9 cellular contexts compared by ENCODE assay signal in genomic region chr15:60006808-60007346, GRCh38. TPM values are rescaled to one million over a fixed set of nuclear protein-coding genes. Genes with fewer than 3 reads are reported as not detected.
DNase-seq lines count a peak whose midpoint lies in the region; ATAC-seq, FAIRE-seq and TF ChIP-seq lines count a peak whose summit lies in the region.
"Had no signal": no experiment of that assay in that cellular context is flagged by ENCODE, and none has a peak within 500 bp of the region (broad histone marks: within the 10 kb centered on the region; RNA-seq: fewer than 3 reads in every experiment).

No MANE protein-coding gene starts in this region.

- CTCF ChIA-PET in activated naive CD4-positive, alpha-beta T cell treated with anti-CD3 and anti-CD28 coated beads for 36 hours (lab: Charles Lee): interaction anchor here (0.6 to 1.4 kb wide), 3 partner anchors 9 to 88 kb away, joined by 5 to 6 read pairs (median 5); no protein-coding TSS in a partner anchor

- H3K4me1 Mint-ChIP-seq in activated naive CD4-positive, alpha-beta T cell treated with anti-CD3 and anti-CD28 coated beads for 36 hours (ENCODE audit: low read depth): peaks cover 26% of the 10 kb centered on the region
- peaks cover 42% of the 10 kb centered on the region for H3K4me1 Mint-ChIP-seq in activated T-helper 2 cell treated with anti-CD3 and anti-CD28 coated beads, Interferon-gamma antibody, Interleukin-2, Interleukin-4, amounts not matched to agents 10 μg/mL and 5 μg/mL and 100 μg/mL, durations not matched to agents 14 hours and 24 hours and 36 hours (ENCODE audit: low read depth)

- H3K9me3 ChIP-seq in liver (ENCODE audit: control insufficient read depth in 4 of 4, low read length in 3 of 4) (peaks cover 0 to 3% (median 0%) of the 10 kb centered on the region in 4 donors), transverse colon (no peaks in the 10 kb centered on the region)

- in situ Hi-C loops in transverse colon (cut with MboI; ENCODE audit: low pct_ligation_motif_present in 1 of 4, low pct_unique_long_range_greater_than_20kb in 1 of 4, low sequenced_read_pairs in 3 of 4): no loop called here

- peak overlapping the region in 2 of 3 donors; percentile 72 to 73 for H3K4me3 ChIP-seq in liver (ENCODE audit: low read depth in 1 of 3, low read length in 3 of 3)
- peak overlapping the region in 3 of 4 donors; percentile 32 to 58 (median 39) for H3K4me3 ChIP-seq in transverse colon

- intact Hi-C loops in activated naive CD4-positive, alpha-beta T cell treated with anti-CD3 and anti-CD28 coated beads for 36 hours (cut with micrococcal nuclease): loop anchor here (1.0 to 10.0 kb wide), 7 partner anchors 10 to 472 kb away; partner anchors contain the start of genes BNIP2 and ICE2
- intact Hi-C loops in activated T-helper 2 cell treated with anti-CD3 and anti-CD28 coated beads, Interferon-gamma antibody, Interleukin-2, Interleukin-4, amounts not matched to agents 10 μg/mL and 5 μg/mL and 100 μg/mL, durations not matched to agents 14 hours and 24 hours and 36 hours (cut with micrococcal nuclease): loop anchor here (1.0 to 2.0 kb wide), 6 partner anchors 10 to 120 kb away; no protein-coding TSS in a partner anchor
- intact Hi-C loops in transverse colon (cut with DNase I; ENCODE audit: low total_unique reads): no loop called here

- DNase-seq in activated naive CD4-positive, alpha-beta T cell treated with anti-CD3 and anti-CD28 coated beads for 36 hours: no peak
- no peak for DNase-seq in activated naive CD4-positive, alpha-beta T cell (lab: John Stamatoyannopoulos, UW)
- no peak for DNase-seq in activated T-helper 2 cell treated with anti-CD3 and anti-CD28 coated beads, Interferon-gamma antibody, Interleukin-2, Interleukin-4, amounts not matched to agents 10 μg/mL and 5 μg/mL and 100 μg/mL, durations not matched to agents 14 hours and 24 hours and 36 hours (ENCODE audit: low spot score)
- DNase-seq in transverse colon (no peak), GM19239 (ENCODE audit: insufficient read length, low spot score) (no peak)

- H3K4me1 ChIP-seq in liver (ENCODE audit: control insufficient read depth in 4 of 4, insufficient read depth in 4 of 4, low read length in 3 of 4): peaks cover 14 to 34% (median 26%) of the 10 kb centered on the region in 4 donors
- H3K4me1 ChIP-seq in transverse colon: peaks cover 17 to 36% (median 29%) of the 10 kb centered on the region in 4 donors

- H3K9me3 Mint-ChIP-seq in activated naive CD4-positive, alpha-beta T cell treated with anti-CD3 and anti-CD28 coated beads for 36 hours: no peaks in the 10 kb centered on the region
- H3K9me3 Mint-ChIP-seq in activated T-helper 2 cell treated with anti-CD3 and anti-CD28 coated beads, Interferon-gamma antibody, Interleukin-2, Interleukin-4, amounts not matched to agents 10 μg/mL and 5 μg/mL and 100 μg/mL, durations not matched to agents 14 hours and 24 hours and 36 hours: no peaks in the 10 kb centered on the region

- TF ChIP-seq POLR2A in transverse colon (IDR thresholded peaks at IDR 0.05): no peak

- H3K36me3 ChIP-seq in liver (ENCODE audit: control insufficient read depth in 4 of 4, insufficient read depth in 3 of 4, low read depth in 1 of 4, low read length in 3 of 4): no peaks in the 10 kb centered on the region
- H3K36me3 ChIP-seq in transverse colon: no peaks in the 10 kb centered on the region

- no peak for FAIRE-seq in GM19239 (lab: Jason Lieb, UNC)

- H3K27me3 ChIP-seq in liver (ENCODE audit: control insufficient read depth in 4 of 4, insufficient read depth in 4 of 4, low read length in 3 of 4): peaks cover 5 to 42% (median 15%) of the 10 kb centered on the region in 4 donors
- H3K27me3 ChIP-seq in transverse colon: peaks cover 100% of the 10 kb centered on the region

- no peak for TF ChIP-seq EP300 in transverse colon (IDR thresholded peaks at IDR 0.05; ENCODE audit: low read depth)

- ATAC-seq in GM19035 (IDR thresholded peaks at IDR 0.05; ENCODE audit: unreplicated experiment): no peak
- no peak for ATAC-seq in HG03565 (IDR thresholded peaks at IDR 0.05; ENCODE audit: unreplicated experiment)

- WGBS in liver: 13% methylated on average over 6 of the region's 6 CpGs
- 13 to 16% methylated on average over 6 of the region's 6 CpGs for WGBS in transverse colon (ENCODE audit: low coverage in 1 of 2), 2 donors

- H3K27me3 Mint-ChIP-seq in activated naive CD4-positive, alpha-beta T cell treated with anti-CD3 and anti-CD28 coated beads for 36 hours (ENCODE audit: low read depth): peaks cover 83% of the 10 kb centered on the region
- peaks cover 65% of the 10 kb centered on the region for H3K27me3 Mint-ChIP-seq in activated T-helper 2 cell treated with anti-CD3 and anti-CD28 coated beads, Interferon-gamma antibody, Interleukin-2, Interleukin-4, amounts not matched to agents 10 μg/mL and 5 μg/mL and 100 μg/mL, durations not matched to agents 14 hours and 24 hours and 36 hours (ENCODE audit: low read depth)

- TF ChIP-seq CTCF in liver (IDR thresholded peaks at IDR 0.05; ENCODE audit: low read depth, low read length, missing input control) (no peak), transverse colon (IDR thresholded peaks at IDR 0.05) (no peak)

- H3K27ac Mint-ChIP-seq in activated naive CD4-positive, alpha-beta T cell treated with anti-CD3 and anti-CD28 coated beads for 36 hours: no peak overlapping the region
- peak overlapping the region; percentile 94 for H3K27ac Mint-ChIP-seq in activated T-helper 2 cell treated with anti-CD3 and anti-CD28 coated beads, Interferon-gamma antibody, Interleukin-2, Interleukin-4, amounts not matched to agents 10 μg/mL and 5 μg/mL and 100 μg/mL, durations not matched to agents 14 hours and 24 hours and 36 hours

- H3K27ac ChIP-seq in liver (ENCODE audit: low read depth in 1 of 2, low read length in 2 of 2) (no peak overlapping the region), transverse colon (no peak overlapping the region)

- no peak overlapping the region for H3K9ac ChIP-seq in liver (ENCODE audit: low read depth in 1 of 2, low read length in 2 of 2)

- no peaks in the 10 kb centered on the region for H3K36me3 Mint-ChIP-seq in activated naive CD4-positive, alpha-beta T cell treated with anti-CD3 and anti-CD28 coated beads for 36 hours (ENCODE audit: low read depth)
- H3K36me3 Mint-ChIP-seq in activated T-helper 2 cell treated with anti-CD3 and anti-CD28 coated beads, Interferon-gamma antibody, Interleukin-2, Interleukin-4, amounts not matched to agents 10 μg/mL and 5 μg/mL and 100 μg/mL, durations not matched to agents 14 hours and 24 hours and 36 hours (ENCODE audit: low read depth): peaks cover 40% of the 10 kb centered on the region

- H3K4me3 Mint-ChIP-seq in activated naive CD4-positive, alpha-beta T cell treated with anti-CD3 and anti-CD28 coated beads for 36 hours: peak overlapping the region; percentile 82
- H3K4me3 Mint-ChIP-seq in activated T-helper 2 cell treated with anti-CD3 and anti-CD28 coated beads, Interferon-gamma antibody, Interleukin-2, Interleukin-4, amounts not matched to agents 10 μg/mL and 5 μg/mL and 100 μg/mL, durations not matched to agents 14 hours and 24 hours and 36 hours (ENCODE audit: low read depth): peak overlapping the region; percentile 95

- no peak for TF ChIP-seq RAD21 in liver (IDR thresholded peaks at IDR 0.05)

TF ChIP-seq in liver, 16 proteins besides CTCF, POLR2A, EP300 and RAD21 (continues in another document):
- TF ChIP-seq NR2F2 (IDR thresholded peaks at IDR 0.05) (no peak), HNF4A (conservative IDR thresholded peaks at IDR 0.05) (no peak), GABPA (IDR thresholded peaks at IDR 0.05 in 1 of 2, conservative IDR thresholded peaks at IDR 0.05 in 1 of 2) (no peak), MAX (IDR thresholded peaks at IDR 0.05) (no peak), ZBTB33 (IDR thresholded peaks at IDR 0.05) (no peak), JUND (IDR thresholded peaks at IDR 0.05) (no peak), FOXA1 (IDR thresholded peaks at IDR 0.05) (no peak), RXRA (IDR thresholded peaks at IDR 0.05) (no peak), EGR1 (IDR thresholded peaks at IDR 0.05; ENCODE audit: low read depth in 2 of 2) (no peak), HNF4G (IDR thresholded peaks at IDR 0.05) (no peak), SP1 (IDR thresholded peaks at IDR 0.05) (no peak), TAF1 (conservative IDR thresholded peaks at IDR 0.05) (no peak), YY1 (IDR thresholded peaks at IDR 0.05) (no peak), FOXA2 (IDR thresholded peaks at IDR 0.05) (no peak)

RNA-seq across cellular contexts. Expression of gene FOXB1, which starts 2.8 kb away (rescaled TPM):
- not detected for total RNA-seq in activated naive CD4-positive, alpha-beta T cell treated with anti-CD3 and anti-CD28 coated beads for 36 hours
- total RNA-seq in activated T-helper 2 cell treated with anti-CD3 and anti-CD28 coated beads, Interferon-gamma antibody, Interleukin-2, Interleukin-4, amounts not matched to agents 10 μg/mL and 5 μg/mL and 100 μg/mL, durations not matched to agents 14 hours and 24 hours and 36 hours: 11.8 and 12.7 TPM in 2 replicates
- not detected for total RNA-seq in liver
- not detected for polyA plus RNA-seq in liver
- not detected for total RNA-seq in transverse colon
- total RNA-seq: mucosa of gallbladder had no signal

Comparison
In these comparisons a context has a peak if more than half of its experiments do, and no peak if none do; other contexts are left out.
1. RNA of gene FOXB1, which starts 2.8 kb away (total RNA-seq): 11.8 to 12.7 TPM in activated T-helper 2 cell treated with anti-CD3 and anti-CD28 coated beads, Interferon-gamma antibody, Interleukin-2, Interleukin-4, amounts not matched to agents 10 μg/mL and 5 μg/mL and 100 μg/mL, durations not matched to agents 14 hours and 24 hours and 36 hours; not detected in activated naive CD4-positive, alpha-beta T cell treated with anti-CD3 and anti-CD28 coated beads for 36 hours, not detected in liver and not detected in transverse colon; every median in the first group is over 10 times any median in the second.